8 cellular contexts compared by ENCODE assay signal in genomic region chr22:39514373-39514973, GRCh38. TPM values are rescaled to one million over a fixed set of nuclear protein-coding genes. Genes with fewer than 3 reads are reported as not detected.
DNase-seq lines count a peak whose midpoint lies in the region; ATAC-seq and TF ChIP-seq lines count a peak whose summit lies in the region.

No MANE protein-coding gene starts in this region.

- H3K27ac ChIP-seq in OCI-LY7 (ENCODE audit: low read depth, low read length, poor library complexity, severe bottlenecking), result no peak overlapping the region
- peak overlapping the region; percentile 15 for H3K27ac ChIP-seq in subcutaneous abdominal adipose tissue (ENCODE audit: low read depth, low read length)

- no peak overlapping the region for H3K4me3 ChIP-seq in OCI-LY7 (ENCODE audit: low read depth, low read length, poor library complexity, severe bottlenecking)
- no peak overlapping the region for H3K4me3 ChIP-seq in subcutaneous abdominal adipose tissue (ENCODE audit: low read depth in 1 of 5, low read length in 5 of 5)

- no peaks in the 10 kb centered on the region for H3K9me2 ChIP-seq in OCI-LY7 (ENCODE audit: insufficient read depth, low read length)

- H3K79me2 ChIP-seq in OCI-LY7 (ENCODE audit: insufficient read depth, low read depth, low read length), result peaks cover 56% of the 10 kb centered on the region; the same call in 1 of the 2 replicates

- no peak overlapping the region for H2AFZ ChIP-seq in OCI-LY7 (ENCODE audit: low read length)

- intact Hi-C loops in OCI-LY7 (cut with micrococcal nuclease; ENCODE audit: unreplicated experiment), result loop anchor here (5.0 kb wide), 1 partner anchor 172 kb away; no protein-coding TSS in a partner anchor

- H3K9me3 ChIP-seq in OCI-LY7 (ENCODE audit: low read length), result no peaks in the 10 kb centered on the region
- H3K9me3 ChIP-seq in subcutaneous abdominal adipose tissue (ENCODE audit: control insufficient read depth in 5 of 5, low read length in 5 of 5), result no peaks in the 10 kb centered on the region

- H3K4me2 ChIP-seq in OCI-LY7 (ENCODE audit: low read length), result no peak overlapping the region

- DNase-seq in NCI-H1694 treated with DMSO at 0.1 percent for 48 hours (lab: John Stamatoyannopoulos, UW), result peak; percentile 35
- no peak for DNase-seq in NCI-H1694 (lab: John Stamatoyannopoulos, UW)
- DNase-seq in OCI-LY7 (ENCODE audit: low spot score), result peak; percentile 40
- peak in 31 of 56 donors; percentile 8 to 84 (median 38) for DNase-seq in amygdala (lab: John Stamatoyannopoulos, UW)
- peak; percentile 41 for DNase-seq in iris pigment epithelial cell (ENCODE audit: low read depth)

- H3K36me3 ChIP-seq in OCI-LY7 (ENCODE audit: insufficient read depth, low read length) (peaks cover 91% of the 10 kb centered on the region), subcutaneous abdominal adipose tissue (ENCODE audit: control insufficient read depth in 5 of 5, insufficient read depth in 5 of 5, low read length in 5 of 5) (peaks cover 14 to 74% (median 59%) of the 10 kb centered on the region in 5 donors)

- TF ChIP-seq CTCF in OCI-LY7 (conservative IDR thresholded peaks at IDR 0.05; ENCODE audit: low read length), result peak; percentile 91

- TSS peak; percentile 29 for BruUV-seq in OCI-LY7 (replicated peaks; lab: Mats Ljungman, UMichigan)

- no peak overlapping the region for H3K9ac ChIP-seq in subcutaneous abdominal adipose tissue (ENCODE audit: low read length in 5 of 5)

- no peak for ATAC-seq in GM18873 (IDR thresholded peaks at IDR 0.05; ENCODE audit: low FRiP score, unreplicated experiment)
- no peak for ATAC-seq in GM21447 (IDR thresholded peaks at IDR 0.05; ENCODE audit: unreplicated experiment)

- H4K20me1 ChIP-seq in OCI-LY7 (ENCODE audit: insufficient read depth, low read length), result no peaks in the 10 kb centered on the region; the same call in 1 of the 2 replicates

- CTCF ChIA-PET in OCI-LY7 (lab: Charles Lee; ENCODE audit: unreplicated experiment), result interaction anchor here (0.7 kb wide), 1 partner anchor 12 kb away, joined by 5 read pairs; the partner anchor contains the start of gene MIEF1

- POLR2A ChIA-PET in OCI-LY7 (lab: Charles Lee), result interaction anchor here (0.6 to 1.5 kb wide), 2 partner anchors 10 to 72 kb away, joined by 3 to 6 read pairs; no protein-coding TSS in a partner anchor

- H3K27me3 ChIP-seq in subcutaneous abdominal adipose tissue (ENCODE audit: control insufficient read depth in 5 of 5, insufficient read depth in 4 of 5, low read length in 5 of 5), result no peaks in the 10 kb centered on the region

- H3K4me1 ChIP-seq in OCI-LY7 (ENCODE audit: insufficient read depth, low read length, poor library complexity, severe bottlenecking), result peaks cover 39% of the 10 kb centered on the region
- peaks cover 3 to 31% (median 25%) of the 10 kb centered on the region in 5 donors for H3K4me1 ChIP-seq in subcutaneous abdominal adipose tissue (ENCODE audit: control insufficient read depth in 5 of 5, insufficient read depth in 5 of 5, low read length in 5 of 5)

RNA-seq across cellular contexts. Expression of gene ATF4, which starts 5.9 kb away (rescaled TPM):
- total RNA-seq in OCI-LY7 (2014; rRNA removed; shearing (Covaris generic)), result 716 and 720 TPM in 2 replicates
- total RNA-seq in OCI-LY7 (2022), result 732 and 779 TPM in 2 replicates

RNA-seq across cellular contexts. Expression of gene MIEF1, which starts 12.4 kb away (rescaled TPM):
- total RNA-seq in OCI-LY7 (2014; rRNA removed; shearing (Covaris generic)), result 32.5 and 34.1 TPM in 2 replicates
- 51.9 and 55.0 TPM in 2 replicates for total RNA-seq in OCI-LY7 (2022)

RNA-seq across cellular contexts. Expression of gene RPS19BP1, which starts 18.1 kb away (rescaled TPM):
- total RNA-seq in OCI-LY7 (2014; rRNA removed; shearing (Covaris generic)), result 148 and 185 TPM in 2 replicates
- 78.6 and 88.1 TPM in 2 replicates for total RNA-seq in OCI-LY7 (2022)

RNA-seq across cellular contexts. Expression of gene CACNA1I, which starts 56.1 kb away (rescaled TPM):
- 0.03 TPM in 2 replicates for total RNA-seq in OCI-LY7 (2014; rRNA removed; shearing (Covaris generic))
- total RNA-seq in OCI-LY7 (2022), result 0.17 TPM in 1 of 2 replicates, not detected in the other

RNA-seq across cellular contexts. Expression of gene MGAT3, which starts 57.7 kb away (rescaled TPM):
- total RNA-seq in OCI-LY7 (2014; rRNA removed; shearing (Covaris generic)), result 15.4 and 16.3 TPM in 2 replicates
- 34.1 and 44.3 TPM in 2 replicates for total RNA-seq in OCI-LY7 (2022)
